Comparison of ENCODE assay signal across 8 cellular contexts in the genomic region with DNA sequence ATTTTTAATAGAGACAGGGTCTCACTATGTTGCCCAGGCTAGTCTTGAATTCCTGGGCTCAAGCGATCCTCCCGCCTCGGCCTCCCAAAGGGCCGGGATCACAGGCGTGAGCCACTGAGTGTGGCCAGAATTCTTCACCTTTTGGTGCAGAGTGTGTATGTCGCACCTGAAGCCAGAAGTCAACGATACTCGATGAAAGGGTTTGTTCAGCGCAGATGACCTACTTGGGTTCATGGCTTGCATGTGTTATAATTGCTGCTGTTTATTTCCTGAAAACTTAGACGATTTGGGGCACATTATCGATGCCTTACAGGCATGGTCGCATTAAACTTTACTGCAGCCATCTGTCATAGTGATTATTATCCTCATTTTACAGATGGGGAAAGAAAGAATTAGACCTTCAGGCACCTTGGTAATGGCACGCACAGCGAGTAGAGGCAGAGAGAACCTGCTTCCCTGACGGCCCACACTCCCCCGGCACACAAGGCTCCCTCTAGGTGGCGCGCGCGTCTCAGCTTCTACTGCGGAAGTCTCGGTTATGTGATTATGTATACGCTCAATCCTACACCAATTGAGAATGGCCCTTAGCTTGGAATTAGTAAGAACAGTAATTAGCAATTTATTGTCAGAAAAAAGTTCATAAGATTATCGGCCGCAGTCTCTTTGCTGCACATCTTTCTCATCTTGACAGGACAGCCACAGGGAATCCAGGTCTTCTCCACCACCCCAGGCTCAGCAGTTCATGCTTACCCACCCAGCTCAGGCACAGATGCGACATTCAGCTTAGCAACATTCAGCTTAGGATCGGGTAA.
DNase-seq lines count a peak whose midpoint lies in the region; ATAC-seq lines count a peak whose summit lies in the region.

No MANE protein-coding gene starts in this region.

- H3K4me1 Mint-ChIP-seq in T-helper 2 cell treated with Interferon-gamma antibody and Interleukin-4, amounts not matched to agents 5 μg/mL and 100 μg/mL, for 36 hours (ENCODE audit: low read depth), result peaks cover 19% of the 10 kb centered on the region

- peak overlapping the region; percentile 62 for H3K4me3 Mint-ChIP-seq in T-helper 2 cell treated with Interferon-gamma antibody and Interleukin-4, amounts not matched to agents 5 μg/mL and 100 μg/mL, for 36 hours

- ATAC-seq in GM18502 (IDR thresholded peaks at IDR 0.05; ENCODE audit: poor library complexity, unreplicated experiment), result peak; percentile 87
- ATAC-seq in HG02943 (IDR thresholded peaks at IDR 0.05; ENCODE audit: low read depth, unreplicated experiment), result peak; percentile 83
- ATAC-seq in sciatic nerve, result peak; percentile 93

- H3K27ac Mint-ChIP-seq in T-helper 2 cell treated with Interferon-gamma antibody and Interleukin-4, amounts not matched to agents 5 μg/mL and 100 μg/mL, for 36 hours, result peak overlapping the region; percentile 77

- peak; percentile 85 for DNase-seq in NCI-H2029 (lab: John Stamatoyannopoulos, UW)
- peak; percentile 78 for DNase-seq in T-helper 2 cell treated with Interferon-gamma antibody and Interleukin-4, amounts not matched to agents 5 μg/mL and 100 μg/mL, for 36 hours (ENCODE audit: low spot score)
- peak in 54 of 56 donors; percentile 14 to 85 (median 50) for DNase-seq in amygdala (lab: John Stamatoyannopoulos, UW)
- DNase-seq in hepatic stellate cell (ENCODE audit: low spot score), result peak; percentile 58
- peak; percentile 90 for DNase-seq in sciatic nerve (ENCODE audit: low spot score)
- no peak for DNase-seq in epidermal melanocyte (ENCODE audit: insufficient read length, low spot score)

- no peaks in the 10 kb centered on the region for H3K27me3 Mint-ChIP-seq in T-helper 2 cell treated with Interferon-gamma antibody and Interleukin-4, amounts not matched to agents 5 μg/mL and 100 μg/mL, for 36 hours (ENCODE audit: low read depth)

- intact Hi-C loops in sciatic nerve (cut with DNase I), result loop anchor here (5.0 to 10.0 kb wide), 2 partner anchors 255 to 548 kb away; no protein-coding TSS in a partner anchor

- no peaks in the 10 kb centered on the region for H3K9me3 Mint-ChIP-seq in T-helper 2 cell treated with Interferon-gamma antibody and Interleukin-4, amounts not matched to agents 5 μg/mL and 100 μg/mL, for 36 hours

- H3K36me3 Mint-ChIP-seq in T-helper 2 cell treated with Interferon-gamma antibody and Interleukin-4, amounts not matched to agents 5 μg/mL and 100 μg/mL, for 36 hours (ENCODE audit: low read depth), result no peaks in the 10 kb centered on the region
